Comparison of ENCODE assay signal across 5 cellular contexts in genomic region chr19:5880604-5881078, GRCh38. TPM values are rescaled to one million over a fixed set of nuclear protein-coding genes. Genes with fewer than 3 reads are reported as not detected.
A peak's percentile ranks its signal among the peaks of the same experiment; 100 is the strongest.
DNase-seq lines count a peak whose midpoint lies in the region; ATAC-seq, FAIRE-seq and TF ChIP-seq lines count a peak whose summit lies in the region.

No MANE protein-coding gene starts in this region.

- 11 to 19% methylated on average over 10 to 15 of the region's 15 CpGs for WGBS in upper lobe of left lung, 2 donors

- peak; percentile 12 for DNase-seq in RCC 7860 (ENCODE audit: low spot score)
- DNase-seq in left ventricle myocardium inferior = peak; percentile 78
- peak; percentile 46 to 67 for DNase-seq in upper lobe of left lung
- DNase-seq in OCI-M1 (lab: John Stamatoyannopoulos, UW) = no peak
- no peak for DNase-seq in NOMO-1 treated with DMSO at 0.1 percent for 48 hours (lab: John Stamatoyannopoulos, UW; ENCODE audit: unreplicated experiment)

- H3K27ac ChIP-seq in left ventricle myocardium inferior (replicated peaks) = peak overlapping the region; percentile 50
- no peak overlapping the region for H3K27ac ChIP-seq in upper lobe of left lung

- H3K4me3 ChIP-seq in left ventricle myocardium inferior = no peak overlapping the region
- H3K4me3 ChIP-seq in upper lobe of left lung = no peak overlapping the region

- intact Hi-C loops in left ventricle myocardium inferior (cut with micrococcal nuclease) = no loop called here

- FAIRE-seq in RCC 7860 (lab: Jason Lieb, UNC) = no peak

- TF ChIP-seq CTCF in left ventricle myocardium inferior (IDR thresholded peaks at IDR 0.05; ENCODE audit: borderline replicate concordance) (no peak), upper lobe of left lung (IDR thresholded peaks at IDR 0.05) (no peak)

- no peaks in the 10 kb centered on the region for H3K9me3 ChIP-seq in left ventricle myocardium inferior (replicated peaks)
- no peaks in the 10 kb centered on the region for H3K9me3 ChIP-seq in upper lobe of left lung

- ATAC-seq in upper lobe of left lung (ENCODE audit: low FRiP score in 2 of 2) = peak; percentile 44 to 62

- TF ChIP-seq EP300 in upper lobe of left lung (IDR thresholded peaks at IDR 0.05) = no peak

- peaks cover 44% of the 10 kb centered on the region for H3K27me3 ChIP-seq in left ventricle myocardium inferior (ENCODE audit: low read depth)
- H3K27me3 ChIP-seq in upper lobe of left lung = peaks cover 0 to 6% (median 2%) of the 10 kb centered on the region in 4 donors

- no peak for TF ChIP-seq POLR2A in upper lobe of left lung (IDR thresholded peaks at IDR 0.05)

- H3K36me3 ChIP-seq in left ventricle myocardium inferior (no peaks in the 10 kb centered on the region), upper lobe of left lung (no peaks in the 10 kb centered on the region)

- peaks cover 14% of the 10 kb centered on the region for H3K4me1 ChIP-seq in left ventricle myocardium inferior
- peaks cover 7 to 11% (median 10%) of the 10 kb centered on the region in 4 donors for H3K4me1 ChIP-seq in upper lobe of left lung

RNA-seq across cellular contexts. Expression of gene FUT5, which starts 10.3 kb away (rescaled TPM):
- not detected for total RNA-seq in left ventricle myocardium inferior
- not detected for total RNA-seq in upper lobe of left lung

RNA-seq across cellular contexts. Expression of gene NDUFA11, which starts 22.9 kb away (rescaled TPM):
- 590 TPM for total RNA-seq in left ventricle myocardium inferior
- total RNA-seq in upper lobe of left lung = 100 to 1,000 TPM in 4 of 6 donors, 10 to 100 TPM in 2; 87.3 to 238 (median 157) TPM

RNA-seq across cellular contexts. Expression of gene VMAC, which starts 24.0 kb away (rescaled TPM):
- total RNA-seq in left ventricle myocardium inferior (2.5 TPM), upper lobe of left lung (10 to 100 TPM in 3 of 6 donors, 1 to 10 TPM in 3; 4.1 to 38.8 (median 9.3) TPM)

RNA-seq across cellular contexts. Expression of gene FUT3, which starts 29.4 kb away (rescaled TPM):
- total RNA-seq in left ventricle myocardium inferior (not detected), upper lobe of left lung (10 to 100 TPM in 4 of 6 donors, 1 to 10 TPM in 2; 4.2 to 19.5 (median 12.7) TPM)

RNA-seq across cellular contexts. Expression of gene CAPS, which starts 33.4 kb away (rescaled TPM):
- total RNA-seq in left ventricle myocardium inferior (6.1 TPM), upper lobe of left lung (100 to 1,000 TPM in 4 of 6 donors, 10 to 100 TPM in 2; 20.6 to 414 (median 115) TPM)

Comparison
In these comparisons a context has a peak if more than half of its experiments do, and no peak if none do; other contexts are left out.
1. DNase-seq: peak in RCC 7860 (single experiment), left ventricle myocardium inferior (single experiment) and upper lobe of left lung (2 of 2); none in OCI-M1 (single experiment) and NOMO-1 treated with DMSO at 0.1 percent for 48 hours (single experiment).